Comparison of ENCODE assay signal across 1 cellular context in genomic region chr18:46173393-46174316, GRCh38.
TF ChIP-seq lines count a peak whose summit lies in the region.

No MANE protein-coding gene starts in this region.

TF ChIP-seq in HEK293, 187 proteins besides CTCF, POLR2A, EP300 and RAD21 (continued from another document):
- TF ChIP-seq ZBTB21 (tag by site-specific recombination; IDR thresholded peaks at IDR 0.05) = 0 out of 2 replicates have a peak, but pooled peaks have one; percentile 16
- TF ChIP-seq, protein P1, sequence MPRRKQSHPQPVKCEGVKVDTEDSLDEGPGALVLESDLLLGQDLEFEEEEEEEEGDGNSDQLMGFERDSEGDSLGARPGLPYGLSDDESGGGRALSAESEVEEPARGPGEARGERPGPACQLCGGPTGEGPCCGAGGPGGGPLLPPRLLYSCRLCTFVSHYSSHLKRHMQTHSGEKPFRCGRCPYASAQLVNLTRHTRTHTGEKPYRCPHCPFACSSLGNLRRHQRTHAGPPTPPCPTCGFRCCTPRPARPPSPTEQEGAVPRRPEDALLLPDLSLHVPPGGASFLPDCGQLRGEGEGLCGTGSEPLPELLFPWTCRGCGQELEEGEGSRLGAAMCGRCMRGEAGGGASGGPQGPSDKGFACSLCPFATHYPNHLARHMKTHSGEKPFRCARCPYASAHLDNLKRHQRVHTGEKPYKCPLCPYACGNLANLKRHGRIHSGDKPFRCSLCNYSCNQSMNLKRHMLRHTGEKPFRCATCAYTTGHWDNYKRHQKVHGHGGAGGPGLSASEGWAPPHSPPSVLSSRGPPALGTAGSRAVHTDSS (tag by site-specific recombination; IDR thresholded peaks at IDR 0.05) = 0 out of 2 replicates have a peak, but pooled peaks have one; percentile 14
- peak; percentile 78 for TF ChIP-seq ZEB2 (tag by site-specific recombination; IDR thresholded peaks at IDR 0.05)
- no peak for TF ChIP-seq ZNF416 (tag by site-specific recombination; IDR thresholded peaks at IDR 0.05)
- no peak for TF ChIP-seq ZNF677 (tag by site-specific recombination; IDR thresholded peaks at IDR 0.05)
- TF ChIP-seq ZBTB26 (tag by site-specific recombination; optimal IDR thresholded peaks at IDR 0.05) = peak; percentile 87
- 0 out of 2 replicates have a peak, but pooled peaks have one; percentile 37 for TF ChIP-seq KLF9 (tag by site-specific recombination; IDR thresholded peaks at IDR 0.05; ENCODE audit: low read depth)
- TF ChIP-seq ZNF501 (tag by site-specific recombination; IDR thresholded peaks at IDR 0.05) = peak; percentile 88
- TF ChIP-seq ZBTB8A (tag by site-specific recombination; IDR thresholded peaks at IDR 0.05) = peak; percentile 83
- TF ChIP-seq ZNF561 (tag by site-specific recombination; IDR thresholded peaks at IDR 0.05; ENCODE audit: borderline replicate concordance) = peak; percentile 100
- TF ChIP-seq, protein P2, sequence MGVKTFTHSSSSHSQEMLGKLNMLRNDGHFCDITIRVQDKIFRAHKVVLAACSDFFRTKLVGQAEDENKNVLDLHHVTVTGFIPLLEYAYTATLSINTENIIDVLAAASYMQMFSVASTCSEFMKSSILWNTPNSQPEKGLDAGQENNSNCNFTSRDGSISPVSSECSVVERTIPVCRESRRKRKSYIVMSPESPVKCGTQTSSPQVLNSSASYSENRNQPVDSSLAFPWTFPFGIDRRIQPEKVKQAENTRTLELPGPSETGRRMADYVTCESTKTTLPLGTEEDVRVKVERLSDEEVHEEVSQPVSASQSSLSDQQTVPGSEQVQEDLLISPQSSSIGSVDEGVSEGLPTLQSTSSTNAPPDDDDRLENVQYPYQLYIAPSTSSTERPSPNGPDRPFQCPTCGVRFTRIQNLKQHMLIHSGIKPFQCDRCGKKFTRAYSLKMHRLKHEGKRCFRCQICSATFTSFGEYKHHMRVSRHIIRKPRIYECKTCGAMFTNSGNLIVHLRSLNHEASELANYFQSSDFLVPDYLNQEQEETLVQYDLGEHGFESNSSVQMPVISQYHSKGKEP (tag by site-specific recombination; IDR thresholded peaks at IDR 0.05) = no peak
- TF ChIP-seq ZNF174 (tag by site-specific recombination; IDR thresholded peaks at IDR 0.05) = peak; percentile 63; the same call in 1 of the 2 replicates
- TF ChIP-seq, protein P3, sequence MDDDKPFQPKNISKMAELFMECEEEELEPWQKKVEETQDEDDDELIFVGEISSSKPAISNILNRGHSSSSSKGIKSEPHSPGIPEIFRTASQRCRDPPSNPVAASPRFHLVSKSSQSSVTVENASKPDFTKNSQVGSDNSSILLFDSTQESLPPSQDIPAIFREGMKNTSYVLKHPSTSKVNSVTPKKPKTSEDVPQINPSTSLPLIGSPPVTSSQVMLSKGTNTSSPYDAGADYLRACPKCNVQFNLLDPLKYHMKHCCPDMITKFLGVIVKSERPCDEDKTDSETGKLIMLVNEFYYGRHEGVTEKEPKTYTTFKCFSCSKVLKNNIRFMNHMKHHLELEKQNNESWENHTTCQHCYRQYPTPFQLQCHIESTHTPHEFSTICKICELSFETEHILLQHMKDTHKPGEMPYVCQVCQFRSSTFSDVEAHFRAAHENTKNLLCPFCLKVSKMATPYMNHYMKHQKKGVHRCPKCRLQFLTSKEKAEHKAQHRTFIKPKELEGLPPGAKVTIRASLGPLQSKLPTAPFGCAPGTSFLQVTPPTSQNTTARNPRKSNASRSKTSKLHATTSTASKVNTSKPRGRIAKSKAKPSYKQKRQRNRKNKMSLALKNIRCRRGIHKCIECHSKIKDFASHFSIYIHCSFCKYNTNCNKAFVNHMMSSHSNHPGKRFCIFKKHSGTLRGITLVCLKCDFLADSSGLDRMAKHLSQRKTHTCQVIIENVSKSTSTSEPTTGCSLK (tag by site-specific recombination; IDR thresholded peaks at IDR 0.05) = no peak
- TF ChIP-seq ZNF518A (tag by site-specific recombination; conservative IDR thresholded peaks at IDR 0.05; ENCODE audit: low read depth) = peak; percentile 70
- TF ChIP-seq ZSCAN30 (tag by site-specific recombination; IDR thresholded peaks at IDR 0.05) = peak; percentile 62; the same call in 1 of the 2 replicates
- TF ChIP-seq ZNF398 (tag by site-specific recombination; IDR thresholded peaks at IDR 0.05) = peak; percentile 65
- TF ChIP-seq ZNF404 (tag by site-specific recombination; IDR thresholded peaks at IDR 0.05) = no peak
- no peak for TF ChIP-seq ZNF146 (tag by site-specific recombination; IDR thresholded peaks at IDR 0.05)
- TF ChIP-seq SP7 (tag by site-specific recombination; IDR thresholded peaks at IDR 0.05) = peak; percentile 75
- TF ChIP-seq ZNF19 (tag by site-specific recombination; IDR thresholded peaks at IDR 0.05; ENCODE audit: low read depth) = no peak
- peak; percentile 49 for TF ChIP-seq GLIS1 (tag by site-specific recombination; IDR thresholded peaks at IDR 0.05)
- TF ChIP-seq ZNF585B (tag by site-specific recombination; IDR thresholded peaks at IDR 0.05) = no peak
- TF ChIP-seq, protein P4, sequence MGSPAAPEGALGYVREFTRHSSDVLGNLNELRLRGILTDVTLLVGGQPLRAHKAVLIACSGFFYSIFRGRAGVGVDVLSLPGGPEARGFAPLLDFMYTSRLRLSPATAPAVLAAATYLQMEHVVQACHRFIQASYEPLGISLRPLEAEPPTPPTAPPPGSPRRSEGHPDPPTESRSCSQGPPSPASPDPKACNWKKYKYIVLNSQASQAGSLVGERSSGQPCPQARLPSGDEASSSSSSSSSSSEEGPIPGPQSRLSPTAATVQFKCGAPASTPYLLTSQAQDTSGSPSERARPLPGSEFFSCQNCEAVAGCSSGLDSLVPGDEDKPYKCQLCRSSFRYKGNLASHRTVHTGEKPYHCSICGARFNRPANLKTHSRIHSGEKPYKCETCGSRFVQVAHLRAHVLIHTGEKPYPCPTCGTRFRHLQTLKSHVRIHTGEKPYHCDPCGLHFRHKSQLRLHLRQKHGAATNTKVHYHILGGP (tag by site-specific recombination; IDR thresholded peaks at IDR 0.05) = no peak
- TF ChIP-seq ZNF292 (tag by site-specific recombination; IDR thresholded peaks at IDR 0.05; ENCODE audit: borderline replicate concordance, low read depth) = no peak
- TF ChIP-seq ZNF24 (tag by site-specific recombination; IDR thresholded peaks at IDR 0.05) = peak; percentile 75; the same call in 1 of the 2 replicates
- TF ChIP-seq ZFHX2 (tag by site-specific recombination; conservative IDR thresholded peaks at IDR 0.05) = peak; percentile 88
- TF ChIP-seq PATZ1 (tag by site-specific recombination; IDR thresholded peaks at IDR 0.05) = peak; percentile 54
- TF ChIP-seq, protein P5, sequence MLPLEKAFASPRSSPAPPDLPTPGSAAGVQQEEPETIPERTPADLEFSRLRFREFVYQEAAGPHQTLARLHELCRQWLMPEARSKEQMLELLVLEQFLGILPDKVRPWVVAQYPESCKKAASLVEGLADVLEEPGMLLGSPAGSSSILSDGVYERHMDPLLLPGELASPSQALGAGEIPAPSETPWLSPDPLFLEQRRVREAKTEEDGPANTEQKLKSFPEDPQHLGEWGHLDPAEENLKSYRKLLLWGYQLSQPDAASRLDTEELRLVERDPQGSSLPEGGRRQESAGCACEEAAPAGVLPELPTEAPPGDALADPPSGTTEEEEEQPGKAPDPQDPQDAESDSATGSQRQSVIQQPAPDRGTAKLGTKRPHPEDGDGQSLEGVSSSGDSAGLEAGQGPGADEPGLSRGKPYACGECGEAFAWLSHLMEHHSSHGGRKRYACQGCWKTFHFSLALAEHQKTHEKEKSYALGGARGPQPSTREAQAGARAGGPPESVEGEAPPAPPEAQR (tag by site-specific recombination; IDR thresholded peaks at IDR 0.05) = no peak
- TF ChIP-seq ELK4 (IDR thresholded peaks at IDR 0.05; ENCODE audit: borderline replicate concordance, low read depth, low read length) = no peak; the same call in 1 of the 2 replicates
